In genomic region chr5:177609076-177610059, GRCh38 we compare ENCODE assay signal across 21 cellular contexts.
"Had no signal": no experiment of that assay in that cellular context is flagged by ENCODE, and none has a peak within 500 bp of the region (broad histone marks: within the 10 kb centered on the region; RNA-seq: fewer than 3 reads in every experiment).

No MANE protein-coding gene starts in this region.

- H3K9me3 Mint-ChIP-seq: activated naive CD4-positive, alpha-beta T cell treated with anti-CD3 and anti-CD28 coated beads, Interleukin-2, amount 50 U/mL, for 72 hours; naive thymus-derived CD4-positive, alpha-beta T cell had no signal

- H3K4me1 Mint-ChIP-seq: activated CD8-positive, alpha-beta memory T cell treated with anti-CD3 and anti-CD28 coated beads, Interleukin-2, amount 10 ng/mL, durations not matched to agents 7 days and 5 days had no signal

- H3K4me3 ChIP-seq: body of pancreas, esophagus squamous epithelium, left ventricle myocardium inferior, mucosa of descending colon, skin epidermis, upper lobe of left lung had no signal

- H3K27ac ChIP-seq: body of pancreas, esophagus squamous epithelium, left ventricle myocardium inferior, upper lobe of left lung had no signal

- H3K27me3 Mint-ChIP-seq: activated CD8-positive, alpha-beta memory T cell treated with anti-CD3 and anti-CD28 coated beads, Interleukin-2, amount 10 ng/mL, durations not matched to agents 7 days and 5 days; naive thymus-derived CD4-positive, alpha-beta T cell had no signal

- H3K36me3 Mint-ChIP-seq: activated CD8-positive, alpha-beta memory T cell treated with anti-CD3 and anti-CD28 coated beads, Interleukin-2, amount 10 ng/mL, durations not matched to agents 7 days and 5 days; activated naive CD4-positive, alpha-beta T cell treated with anti-CD3 and anti-CD28 coated beads, Interleukin-2, amount 50 U/mL, for 72 hours had no signal

- H3K36me3 ChIP-seq: left ventricle myocardium inferior had no signal

- H3K9me3 ChIP-seq: body of pancreas, esophagus squamous epithelium, left ventricle myocardium inferior, mucosa of descending colon, upper lobe of left lung had no signal

- H3K4me3 Mint-ChIP-seq: activated CD8-positive, alpha-beta memory T cell treated with anti-CD3 and anti-CD28 coated beads, Interleukin-2, amount 10 ng/mL, durations not matched to agents 7 days and 5 days; naive thymus-derived CD4-positive, alpha-beta T cell had no signal

- H3K27me3 ChIP-seq: body of pancreas, esophagus squamous epithelium, upper lobe of left lung had no signal

- ATAC-seq: activated CD8-positive, alpha-beta memory T cell treated with anti-CD3 and anti-CD28 coated beads, Interleukin-2, amount 10 ng/mL, durations not matched to agents 7 days and 5 days; activated naive CD4-positive, alpha-beta T cell treated with anti-CD3 and anti-CD28 coated beads, Interleukin-2, amount 50 U/mL, for 72 hours; body of pancreas; mucosa of descending colon; naive thymus-derived CD4-positive, alpha-beta T cell had no signal

- H3K27ac Mint-ChIP-seq: activated CD8-positive, alpha-beta memory T cell treated with anti-CD3 and anti-CD28 coated beads, Interleukin-2, amount 10 ng/mL, durations not matched to agents 7 days and 5 days had no signal

- DNase-seq: activated CD4-positive, alpha-beta T cell treated with anti-CD3 and anti-CD28 coated beads, Interleukin-2, amount 50 U/mL, for 4 hours; activated CD4-positive, CD25-positive, alpha-beta regulatory T cell treated with anti-CD3 and anti-CD28 coated beads, Interleukin-2, amount 50 U/mL, for 72 hours; activated CD8-positive, alpha-beta memory T cell treated with anti-CD3 and anti-CD28 coated beads, Interleukin-2, amount 10 ng/mL, durations not matched to agents 7 days and 5 days; activated effector memory CD4-positive, alpha-beta T cell treated with Interleukin-2 at 50 U/mL for 16 hours; activated T-cell treated with anti-CD3 and anti-CD28 coated beads, Interleukin-2, amount 50 U/mL, for 1 hour; amygdala; body of pancreas; caudate nucleus; esophagus squamous epithelium; hippocampal formation; kidney; left ventricle myocardium inferior; mucosa of descending colon; naive thymus-derived CD4-positive, alpha-beta T cell; stimulated activated CD4-positive, alpha-beta T cell treated with anti-CD3 and anti-CD28 coated beads, Interleukin-15, amount 100 ng/mL, for 24 hours; stimulated activated CD4-positive, alpha-beta T cell treated with anti-CD3 and anti-CD28 coated beads, Interleukin-4, amount 100 ng/mL, for 1 hour; stimulated activated naive CD4-positive, alpha-beta T cell; substantia nigra had no signal
